Comparison of ENCODE assay signal across 1 cellular context in the genomic region with DNA sequence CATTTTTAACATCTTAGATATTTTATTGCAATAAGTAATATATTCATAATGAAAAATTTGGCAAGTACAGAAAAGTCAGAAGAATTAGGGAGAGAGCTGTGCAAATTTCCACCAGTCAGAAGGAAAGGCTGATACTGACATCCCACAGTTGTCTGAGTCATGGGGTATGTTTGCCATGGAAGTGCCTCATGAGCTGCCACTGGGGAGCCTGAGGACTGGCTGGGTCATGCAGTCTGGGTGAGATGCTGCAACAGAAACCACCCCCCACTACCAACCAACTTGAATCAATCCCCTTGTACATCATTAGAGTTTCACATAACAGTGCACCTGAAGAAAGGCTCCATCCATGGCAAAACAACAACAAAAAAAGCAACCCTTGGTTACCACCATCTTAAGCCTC.
TF ChIP-seq lines count a peak whose summit lies in the region.

No MANE protein-coding gene starts in this region.

TF ChIP-seq in IMR-90, 13 proteins besides CTCF, POLR2A, EP300 and RAD21 (continued from another document):
- no peak for TF ChIP-seq ELK1 (IDR thresholded peaks at IDR 0.05; ENCODE audit: borderline replicate concordance, low read depth, low read length)
- TF ChIP-seq CEBPB (IDR thresholded peaks at IDR 0.05; ENCODE audit: low read depth, low read length) = no peak
- TF ChIP-seq FOS (IDR thresholded peaks at IDR 0.05; ENCODE audit: low read depth, low read length) = no peak
- no peak for TF ChIP-seq NFE2L2 (IDR thresholded peaks at IDR 0.05; ENCODE audit: low read depth, low read length)
- TF ChIP-seq BHLHE40 (IDR thresholded peaks at IDR 0.05; ENCODE audit: low read depth, low read length) = no peak
- TF ChIP-seq, protein P1, sequence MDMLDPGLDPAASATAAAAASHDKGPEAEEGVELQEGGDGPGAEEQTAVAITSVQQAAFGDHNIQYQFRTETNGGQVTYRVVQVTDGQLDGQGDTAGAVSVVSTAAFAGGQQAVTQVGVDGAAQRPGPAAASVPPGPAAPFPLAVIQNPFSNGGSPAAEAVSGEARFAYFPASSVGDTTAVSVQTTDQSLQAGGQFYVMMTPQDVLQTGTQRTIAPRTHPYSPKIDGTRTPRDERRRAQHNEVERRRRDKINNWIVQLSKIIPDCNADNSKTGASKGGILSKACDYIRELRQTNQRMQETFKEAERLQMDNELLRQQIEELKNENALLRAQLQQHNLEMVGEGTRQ (IDR thresholded peaks at IDR 0.05; ENCODE audit: low read depth, low read length) = no peak
